Comparison of ENCODE assay signal across 12 cellular contexts in the genomic region with DNA sequence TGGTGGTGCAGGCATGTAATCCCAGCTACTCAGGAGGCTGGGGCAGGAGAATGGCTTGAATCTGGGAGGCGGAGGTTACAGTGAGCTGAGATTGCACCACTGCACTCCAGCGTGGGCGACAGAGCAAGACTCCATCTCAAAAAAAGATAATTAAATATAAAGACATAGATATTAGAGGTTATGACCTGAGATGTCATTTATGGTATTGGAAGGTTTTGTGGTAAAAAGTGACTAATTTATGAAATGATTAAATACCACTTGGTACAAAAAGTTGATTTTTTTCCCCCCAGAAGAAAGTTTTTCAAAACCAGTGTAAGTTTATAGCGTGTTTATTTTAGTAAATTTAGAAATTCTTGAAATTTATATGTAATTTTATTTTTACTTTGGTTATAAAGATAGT.
"Had no signal": no experiment of that assay in that cellular context is flagged by ENCODE, and none has a peak within 500 bp of the region (broad histone marks: within the 10 kb centered on the region; RNA-seq: fewer than 3 reads in every experiment).

No MANE protein-coding gene starts in this region.

- ATAC-seq: activated CD4-positive, alpha-beta T cell treated with anti-CD3 and anti-CD28 coated beads for 36 hours; gastrocnemius medialis; heart right ventricle; left ventricle myocardium superior had no signal

- H3K27me3 Mint-ChIP-seq: activated CD4-positive, alpha-beta T cell treated with anti-CD3 and anti-CD28 coated beads for 36 hours had no signal

- H3K27ac Mint-ChIP-seq: activated naive CD4-positive, alpha-beta T cell treated with anti-CD3 and anti-CD28 coated beads for 36 hours had no signal

- DNase-seq: activated CD4-positive, alpha-beta T cell treated with anti-CD3 and anti-CD28 coated beads for 36 hours; activated naive CD4-positive, alpha-beta T cell treated with anti-CD3 and anti-CD28 coated beads for 36 hours; central memory CD4-positive, alpha-beta T cell; effector memory CD4-positive, alpha-beta T cell; gastrocnemius medialis; heart right ventricle; left ventricle myocardium superior; SW 1271; T-helper 9 cell had no signal

- H3K27me3 ChIP-seq: gastrocnemius medialis, heart right ventricle, neutrophil had no signal

- H3K36me3 ChIP-seq: gastrocnemius medialis, neutrophil had no signal

- H3K4me3 Mint-ChIP-seq: activated naive CD4-positive, alpha-beta T cell treated with anti-CD3 and anti-CD28 coated beads for 36 hours had no signal

- H3K27ac ChIP-seq: epithelial cell of prostate, gastrocnemius medialis, heart right ventricle, neutrophil had no signal

- H3K4me3 ChIP-seq: gastrocnemius medialis, heart right ventricle, skin epidermis had no signal

- H3K9me3 ChIP-seq: gastrocnemius medialis, neutrophil had no signal
